In the genomic region with DNA sequence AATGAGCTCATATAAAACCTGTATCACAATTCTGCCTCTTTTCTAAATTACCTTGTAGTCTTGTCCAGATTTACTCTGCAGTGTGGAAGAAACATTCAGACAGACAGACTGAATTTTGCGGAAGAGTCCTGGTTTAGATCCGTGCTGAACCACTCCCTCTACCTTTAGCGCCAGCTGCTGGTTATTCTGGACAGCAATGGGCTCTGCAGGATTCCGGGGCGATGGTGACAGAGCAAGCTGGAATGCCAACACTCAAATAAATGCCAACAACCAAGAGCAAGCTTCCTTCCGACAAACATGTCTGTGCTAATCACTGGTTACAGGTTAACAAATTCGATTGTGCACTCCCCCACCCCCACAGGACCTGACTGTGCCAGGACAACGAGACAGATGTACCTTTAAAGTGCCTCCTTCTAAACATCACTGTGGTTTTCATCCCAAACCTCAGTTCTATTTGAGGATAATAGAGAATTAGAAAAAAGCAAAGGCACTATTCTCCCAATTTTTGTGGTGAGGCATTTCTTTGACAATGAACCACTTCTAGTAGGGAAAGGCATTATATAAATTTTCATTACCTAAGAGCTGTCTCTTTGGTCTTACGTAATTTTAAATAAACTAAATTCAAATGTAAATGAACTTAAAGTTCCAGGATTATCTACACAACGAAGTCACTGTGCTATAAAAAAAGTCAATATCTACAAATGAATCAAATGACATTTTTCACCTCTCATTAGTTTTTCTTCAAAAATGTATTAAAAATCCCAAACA, we compare ENCODE assay signal across 11 cellular contexts.
DNase-seq lines count a peak whose midpoint lies in the region; TF ChIP-seq lines count a peak whose summit lies in the region.
"Had no signal": no experiment of that assay in that cellular context is flagged by ENCODE, and none has a peak within 500 bp of the region (broad histone marks: within the 10 kb centered on the region; RNA-seq: fewer than 3 reads in every experiment).

No MANE protein-coding gene starts in this region.

- TF ChIP-seq CTCF in HFFc6 (IDR thresholded peaks at IDR 0.05) (peak; percentile 32; the same call in 1 of the 2 replicates), left ventricle myocardium inferior (IDR thresholded peaks at IDR 0.05; ENCODE audit: borderline replicate concordance) (peak; percentile 60), smooth muscle cell (IDR thresholded peaks at IDR 0.05; ENCODE audit: borderline replicate concordance, insufficient read depth, poor library complexity, severe bottlenecking) (peak; percentile 33), tibial nerve (IDR thresholded peaks at IDR 0.05) (peak in 2 of 5 experiments; percentile 9 to 24)

- H3K27me3 ChIP-seq in left ventricle myocardium inferior (ENCODE audit: low read depth), result no peaks in the 10 kb centered on the region
- no peaks in the 10 kb centered on the region for H3K27me3 ChIP-seq in smooth muscle cell (ENCODE audit: low read depth)
- no peaks in the 10 kb centered on the region for H3K27me3 ChIP-seq in GM23248 (replicated peaks; ENCODE audit: insufficient read depth)
- H3K27me3 ChIP-seq in tibial nerve, result no peaks in the 10 kb centered on the region
- H3K27me3 ChIP-seq: uterus had no signal

- in situ Hi-C loops in GM23248 (cut with MboI), result no loop called here

- no peaks in the 10 kb centered on the region for H3F3A ChIP-seq in smooth muscle cell (ENCODE audit: low read depth)
- no peaks in the 10 kb centered on the region for H3F3A ChIP-seq in GM23248 (ENCODE audit: insufficient read depth)

- DNase-seq in HFFc6 (no peak), amniotic stem cell (lab: John Stamatoyannopoulos, UW) (peak; percentile 44), left ventricle myocardium inferior (no peak), smooth muscle cell (lab: John Stamatoyannopoulos, UW; ENCODE audit: unreplicated experiment) (no peak), GM23248 (no peak), tibial nerve (ENCODE audit: low spot score in 2 of 2) (no peak), NCI-H2029 treated with DMSO at 0.1 percent for 48 hours (lab: John Stamatoyannopoulos, UW) (no peak), midbrain (lab: John Stamatoyannopoulos, UW) (no peak)
- DNase-seq: activated CD4-positive, alpha-beta T cell treated with anti-CD3 and anti-CD28 coated beads for 36 hours; uterus had no signal

- H3K79me2 ChIP-seq in smooth muscle cell (ENCODE audit: low read depth), result no peaks in the 10 kb centered on the region
- H3K79me2 ChIP-seq in GM23248 (ENCODE audit: insufficient read depth), result no peaks in the 10 kb centered on the region

- H3K36me3 ChIP-seq in left ventricle myocardium inferior (peaks cover 10% of the 10 kb centered on the region), smooth muscle cell (ENCODE audit: low read depth) (no peaks in the 10 kb centered on the region), GM23248 (ENCODE audit: low read depth) (no peaks in the 10 kb centered on the region), tibial nerve (peaks cover 0 to 48% (median 3%) of the 10 kb centered on the region in 3 donors)
- H3K36me3 ChIP-seq: uterus had no signal

- 48% methylated on average over 10 of the region's 10 CpGs for WGBS in smooth muscle cell (ENCODE audit: low lambda C conversion rate)
- WGBS in GM23248 (ENCODE audit: low coverage in 1 of 2, low lambda C conversion rate in 2 of 2, missing lambda C conversion rate in 2 of 2), 2 experiments, result 96 to 97% methylated on average over 10 of the region's 10 CpGs
- WGBS in tibial nerve, 2 donors, result 70 to 74% methylated on average over 10 of the region's 10 CpGs

- H3K9me3 ChIP-seq in left ventricle myocardium inferior (replicated peaks) (no peaks in the 10 kb centered on the region), smooth muscle cell (replicated peaks; ENCODE audit: low read depth) (no peaks in the 10 kb centered on the region), GM23248 (ENCODE audit: low read depth) (no peaks in the 10 kb centered on the region), tibial nerve (no peaks in the 10 kb centered on the region)
- H3K9me3 ChIP-seq: uterus had no signal

- H3K4me3 Mint-ChIP-seq in HFFc6, result no peak overlapping the region
- H3K4me3 Mint-ChIP-seq: activated CD4-positive, alpha-beta T cell treated with anti-CD3 and anti-CD28 coated beads for 36 hours had no signal

- H3K4me1 ChIP-seq in left ventricle myocardium inferior, result no peaks in the 10 kb centered on the region
- no peaks in the 10 kb centered on the region for H3K4me1 ChIP-seq in smooth muscle cell (ENCODE audit: low read depth)
- no peaks in the 10 kb centered on the region for H3K4me1 ChIP-seq in GM23248 (ENCODE audit: insufficient read depth)
- no peaks in the 10 kb centered on the region for H3K4me1 ChIP-seq in tibial nerve
- H3K4me1 ChIP-seq: uterus had no signal

- H3K9ac ChIP-seq in smooth muscle cell (ENCODE audit: low read depth), result no peak overlapping the region
- H3K9ac ChIP-seq in GM23248, result no peak overlapping the region

- intact Hi-C loops in left ventricle myocardium inferior (cut with micrococcal nuclease), result no loop called here

- H2AFZ ChIP-seq in smooth muscle cell (ENCODE audit: low read depth), result no peak overlapping the region
- no peak overlapping the region for H2AFZ ChIP-seq in GM23248

- no peaks in the 10 kb centered on the region for H4K20me1 ChIP-seq in smooth muscle cell (ENCODE audit: low read depth)
- H4K20me1 ChIP-seq in GM23248 (ENCODE audit: insufficient read depth), result no peaks in the 10 kb centered on the region

- H3K4me3 ChIP-seq in left ventricle myocardium inferior (no peak overlapping the region), smooth muscle cell (no peak overlapping the region), GM23248 (no peak overlapping the region), tibial nerve (no peak overlapping the region)
- H3K4me3 ChIP-seq: skin epidermis, uterus had no signal

- peaks cover 15% of the 10 kb centered on the region for H3K4me1 Mint-ChIP-seq in HFFc6 (ENCODE audit: low read depth)

- TF ChIP-seq POLR2A in tibial nerve (IDR thresholded peaks at IDR 0.05), result no peak

- no peak for TF ChIP-seq EP300 in tibial nerve (IDR thresholded peaks at IDR 0.05)

- no peaks in the 10 kb centered on the region for H3K9me3 Mint-ChIP-seq in HFFc6

- H3K4me2 ChIP-seq in smooth muscle cell, result no peak overlapping the region
- H3K4me2 ChIP-seq in GM23248 (ENCODE audit: unreplicated experiment), result no peak overlapping the region

- no peak overlapping the region for H3K27ac Mint-ChIP-seq in HFFc6
- H3K27ac Mint-ChIP-seq: activated CD4-positive, alpha-beta T cell treated with anti-CD3 and anti-CD28 coated beads for 36 hours had no signal

- peaks cover 17% of the 10 kb centered on the region for H3K36me3 Mint-ChIP-seq in HFFc6 (ENCODE audit: low read depth)

- no peak overlapping the region for H3K27ac ChIP-seq in left ventricle myocardium inferior (replicated peaks)
- no peak overlapping the region for H3K27ac ChIP-seq in smooth muscle cell (ENCODE audit: low read depth)
- no peak overlapping the region for H3K27ac ChIP-seq in GM23248
- H3K27ac ChIP-seq in tibial nerve, result no peak overlapping the region
- H3K27ac ChIP-seq: skin epidermis, uterus had no signal

- H3K9me2 ChIP-seq in GM23248 (ENCODE audit: insufficient read depth), result no peaks in the 10 kb centered on the region

- no peaks in the 10 kb centered on the region for H3K27me3 Mint-ChIP-seq in HFFc6 (ENCODE audit: insufficient read depth)
- H3K27me3 Mint-ChIP-seq: activated CD4-positive, alpha-beta T cell treated with anti-CD3 and anti-CD28 coated beads for 36 hours had no signal
